In genomic region chr2:27217173-27218121, GRCh38 we compare ENCODE assay signal across 8 cellular contexts. TPM values are rescaled to one million over a fixed set of nuclear protein-coding genes. Genes with fewer than 3 reads are reported as not detected.
DNase-seq lines count a peak whose midpoint lies in the region; ATAC-seq, FAIRE-seq and TF ChIP-seq lines count a peak whose summit lies in the region.

CAD (plus strand) TSS chr2:27217369; CDS start chr2:27217552, 183 bp downstream.

- TF ChIP-seq CTCF in foreskin keratinocyte (conservative IDR thresholded peaks at IDR 0.05), result peak; percentile 40
- no peak for TF ChIP-seq CTCF in subcutaneous adipose tissue (IDR thresholded peaks at IDR 0.05; ENCODE audit: low read depth)

- ATAC-seq in foreskin keratinocyte, result peak; percentile 84

- peak within 1 kb of the TSS; percentile 90 for H3K4me2 ChIP-seq in neuronal stem cell (ENCODE audit: insufficient read depth, low read length, poor library complexity, severe bottlenecking)

- peak within 1 kb of the TSS; percentile 71 for H3K4ac ChIP-seq in neuronal stem cell (ENCODE audit: low read length)

- DNase-seq in ELR (ENCODE audit: low read depth) (peak; percentile 89), H54 (ENCODE audit: insufficient read length, low spot score) (peak; percentile 88), MG63 (peak; percentile 90), SJCRH30 (peak; percentile 94), foreskin keratinocyte (peak; percentile 44 to 62), neuronal stem cell (ENCODE audit: low spot score) (peak; percentile 83)
- DNase-seq in activated gamma-delta T cell treated with anti-CD3 and anti-CD28 coated beads, Interleukin-2, amount 50 U/mL, for 16 hours (ENCODE audit: low read depth), result peak; percentile 79

- peaks cover 17% of the 10 kb centered on the region for H3K4me1 ChIP-seq in SJCRH30
- peaks cover 9% of the 10 kb centered on the region for H3K4me1 ChIP-seq in foreskin keratinocyte
- H3K4me1 ChIP-seq in neuronal stem cell (ENCODE audit: control insufficient read depth in 2 of 2, insufficient read depth in 1 of 2, low read depth in 1 of 2, low read length in 2 of 2), result peaks cover 8 to 10% of the 10 kb centered on the region in 2 donors

- no peak within 1 kb of the TSS for H2BK12ac ChIP-seq in neuronal stem cell (ENCODE audit: low read length)

- H3K9ac ChIP-seq in neuronal stem cell (ENCODE audit: low read depth, low read length, poor library complexity), result peak within 1 kb of the TSS; percentile 97

- TF ChIP-seq POLR2A in H54 (IDR thresholded peaks at IDR 0.05; ENCODE audit: low read depth, low read length), result peak; percentile 87

- peak within 1 kb of the TSS; percentile 95 for H3K18ac ChIP-seq in neuronal stem cell (ENCODE audit: low read length)

- H2BK120ac ChIP-seq in neuronal stem cell (ENCODE audit: low read depth, low read length), result no peak within 1 kb of the TSS

- H2BK15ac ChIP-seq in neuronal stem cell (ENCODE audit: low read length), result no peak within 1 kb of the TSS

- WGBS in neuronal stem cell (ENCODE audit: extremely low coverage in 2 of 2, insufficient read length in 2 of 2, insufficient replicate concordance in 1 of 2), 2 donors, result no CpG with 5 or more reads among the region's 72 CpGs

- FAIRE-seq in H54 (lab: Jason Lieb, UNC), result no peak

- H3K9me3 ChIP-seq in MG63 (no peaks in the 10 kb centered on the region), SJCRH30 (replicated peaks) (no peaks in the 10 kb centered on the region), neuronal stem cell (replicated peaks in 1 of 2; ENCODE audit: control insufficient read depth in 2 of 2, insufficient read depth in 1 of 2, low read depth in 1 of 2, low read length in 2 of 2) (no peaks in the 10 kb centered on the region)

- H2AFZ ChIP-seq in neuronal stem cell (ENCODE audit: low read length), result peak within 1 kb of the TSS; percentile 85

- peak within 1 kb of the TSS; percentile 13 for H2AK5ac ChIP-seq in neuronal stem cell (ENCODE audit: low read depth, low read length)

- H4K8ac ChIP-seq in neuronal stem cell (ENCODE audit: low read depth, low read length), result no peak within 1 kb of the TSS

- H3K36me3 ChIP-seq in MG63, result peaks cover 70% of the 10 kb centered on the region
- H3K36me3 ChIP-seq in SJCRH30, result peaks cover 46% of the 10 kb centered on the region
- peaks cover 24 to 83% of the 10 kb centered on the region in 2 donors for H3K36me3 ChIP-seq in neuronal stem cell (replicated peaks in 1 of 2; ENCODE audit: control insufficient read depth in 2 of 2, insufficient read depth in 2 of 2, low read length in 2 of 2)

- H4K91ac ChIP-seq in neuronal stem cell (ENCODE audit: low read depth, low read length, poor library complexity), result peak within 1 kb of the TSS; percentile 46

- H3K27me3 ChIP-seq in MG63 (no peaks in the 10 kb centered on the region), SJCRH30 (no peaks in the 10 kb centered on the region), foreskin keratinocyte (no peaks in the 10 kb centered on the region), neuronal stem cell (ENCODE audit: control insufficient read depth in 3 of 3, insufficient read depth in 3 of 3, low read depth in 1 of 3, low read length in 3 of 3) (no peaks in the 10 kb centered on the region)

- peak within 1 kb of the TSS; percentile 61 for H3K14ac ChIP-seq in neuronal stem cell (ENCODE audit: low read length)

- peak within 1 kb of the TSS; percentile 49 for H2BK5ac ChIP-seq in neuronal stem cell (ENCODE audit: low read length)

- H3K79me1 ChIP-seq in neuronal stem cell (ENCODE audit: low read depth, low read length), result no peaks in the 10 kb centered on the region

- H3K4me3 ChIP-seq in MG63, result peak within 1 kb of the TSS; percentile 81
- H3K4me3 ChIP-seq in SJCRH30, result peak within 1 kb of the TSS; percentile 74
- H3K4me3 ChIP-seq in neuronal stem cell (ENCODE audit: low read length in 2 of 2), result peak within 1 kb of the TSS; percentile 50 to 90

- H3K27ac ChIP-seq in SJCRH30, result peak within 1 kb of the TSS; percentile 85
- peak within 1 kb of the TSS; percentile 11 for H3K27ac ChIP-seq in foreskin keratinocyte
- H3K27ac ChIP-seq in neuronal stem cell (replicated peaks; ENCODE audit: low read length), result peak within 1 kb of the TSS; percentile 45

- H3K23ac ChIP-seq in neuronal stem cell (ENCODE audit: low read depth, low read length, poor library complexity), result peak within 1 kb of the TSS; percentile 90

RNA-seq across cellular contexts. Expression of gene CAD, which starts in this region (rescaled TPM):
- total RNA-seq in MG63 (2014; rRNA removed; shearing (Covaris generic); ENCODE audit: low replicate concordance), result 18.7 and 38.9 TPM in 2 replicates
- total RNA-seq in SJCRH30 (2014; rRNA removed; shearing (Covaris generic)), result 57.8 and 61.4 TPM in 2 replicates
- 50.5 and 61.3 TPM in 2 replicates for total RNA-seq in foreskin keratinocyte
- 47.9 and 53.6 TPM in 2 replicates for polyA plus RNA-seq in foreskin keratinocyte
- 16.3 TPM for polyA plus RNA-seq in neuronal stem cell (2013, experiment 1 of 2)
- 16.0 TPM for polyA plus RNA-seq in neuronal stem cell (2013, experiment 2 of 2)
- 10 to 100 TPM; 10.2 to 17.3 (median 13.9) TPM for total RNA-seq in subcutaneous adipose tissue

Comparison
In these comparisons a context has a peak if more than half of its experiments do, and no peak if none do; other contexts are left out.
1. Peak in every context shown above with its lines: DNase-seq, ATAC-seq, H3K4me3 ChIP-seq and H3K27ac ChIP-seq.
2. H3K27ac ChIP-seq: peak in every context shown above with its lines; median percentile 85 in SJCRH30; 45 in neuronal stem cell; 11 in foreskin keratinocyte.